ENCODE assay signal across 8 cellular contexts in the genomic region with DNA sequence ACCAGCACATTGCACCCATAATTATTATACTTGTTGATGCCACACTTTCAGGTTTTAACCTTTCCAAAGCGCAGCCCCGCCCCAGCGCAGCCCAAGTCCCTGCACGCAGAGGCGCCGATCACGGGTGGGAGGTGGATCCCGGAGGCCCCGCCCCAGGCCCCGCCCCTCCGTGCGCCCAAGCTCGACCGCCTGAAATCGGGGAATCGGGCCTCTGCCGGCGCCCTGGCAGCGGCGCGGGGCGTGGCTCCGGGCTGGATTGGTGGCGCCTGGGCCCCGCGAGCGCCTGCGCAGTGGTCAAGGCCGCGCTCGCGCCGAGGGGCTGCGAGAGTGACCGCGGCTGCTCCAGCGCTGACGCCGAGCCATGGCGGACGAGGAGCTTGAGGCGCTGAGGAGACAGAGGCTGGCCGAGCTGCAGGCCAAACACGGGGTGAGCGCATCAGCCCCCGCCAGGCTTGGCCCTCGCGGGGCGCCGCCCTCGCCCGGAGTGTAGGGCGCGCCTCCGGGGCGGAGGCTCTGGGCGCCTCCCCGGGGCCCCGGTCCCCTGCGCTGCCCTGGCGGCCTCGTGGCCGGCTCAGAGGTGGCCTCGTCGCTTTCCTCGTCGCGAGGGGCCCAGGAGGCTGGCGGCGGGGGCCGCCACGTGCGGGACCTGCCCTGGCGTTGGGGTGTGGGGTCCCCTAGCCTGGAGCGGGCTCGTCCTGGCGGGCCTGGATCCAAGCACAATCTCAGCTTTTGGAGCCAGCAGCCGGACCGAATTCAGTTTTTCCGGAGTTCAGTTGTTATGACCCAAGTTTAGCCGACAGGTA. TPM values are rescaled to one million over a fixed set of nuclear protein-coding genes. Genes with fewer than 3 reads are reported as not detected.
DNase-seq lines count a peak whose midpoint lies in the region; ATAC-seq and TF ChIP-seq lines count a peak whose summit lies in the region.

A gene with protein sequence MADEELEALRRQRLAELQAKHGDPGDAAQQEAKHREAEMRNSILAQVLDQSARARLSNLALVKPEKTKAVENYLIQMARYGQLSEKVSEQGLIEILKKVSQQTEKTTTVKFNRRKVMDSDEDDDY (plus strand): TSS at position 290 of the 803 bp plus-strand sequence. CDS start 72 bp downstream, at position 362.

- peaks cover 13 to 17% (median 16%) of the 10 kb centered on the region in 3 donors for H3K4me1 Mint-ChIP-seq in IgD-negative memory B cell

- intact Hi-C loops in mucosa of descending colon (cut with DNase I, micrococcal nuclease) = no loop called here

- peak within 1 kb of the TSS; percentile 56 for H3K4me3 ChIP-seq in mucosa of descending colon

- ATAC-seq in GM21576 (IDR thresholded peaks at IDR 0.05; ENCODE audit: unreplicated experiment) = peak; percentile 95
- ATAC-seq in mucosa of descending colon = peak; percentile 99

- H3K9me3 Mint-ChIP-seq in IgD-negative memory B cell = no peaks in the 10 kb centered on the region

- peaks cover 8% of the 10 kb centered on the region for H3K36me3 Mint-ChIP-seq in IgD-negative memory B cell

- peak within 1 kb of the TSS in 2 of 3 donors; percentile 50 to 90 for H3K27ac Mint-ChIP-seq in IgD-negative memory B cell

- H3K4me1 ChIP-seq in mucosa of descending colon (ENCODE audit: low read depth) = peaks cover 4% of the 10 kb centered on the region

- DNase-seq in DMS153 (lab: John Stamatoyannopoulos, UW) (peak; percentile 81), OCI-M1 (lab: John Stamatoyannopoulos, UW) (peak; percentile 99), activated T-cell treated with anti-CD3 and anti-CD28 coated beads for 48 hours (ENCODE audit: low read depth) (peak; percentile 98), epithelial cell of prostate (ENCODE audit: low read depth, low spot score) (peak; percentile 51), mucosa of descending colon (peak; percentile 98 to 99 (median 98))
- peak; percentile 91 to 94 for DNase-seq in stimulated activated CD8-positive, alpha-beta memory T cell treated with anti-CD3 and anti-CD28 coated beads, Interleukin-4, amount 100 ng/mL, for 1 hour (ENCODE audit: low read depth in 2 of 2, low spot score in 1 of 2)

- H3K27ac ChIP-seq in epithelial cell of prostate = peak within 1 kb of the TSS; percentile 61

- no peaks in the 10 kb centered on the region for H3K9me3 ChIP-seq in mucosa of descending colon

- peak within 1 kb of the TSS; percentile 92 to 96 (median 94) for H3K4me3 Mint-ChIP-seq in IgD-negative memory B cell

- no peak for TF ChIP-seq CTCF in mucosa of descending colon (IDR thresholded peaks at IDR 0.05)

- no peaks in the 10 kb centered on the region for H3K36me3 ChIP-seq in mucosa of descending colon (ENCODE audit: low read depth)

- H3K27me3 Mint-ChIP-seq in IgD-negative memory B cell = no peaks in the 10 kb centered on the region

RNA-seq across cellular contexts. Expression of the gene that starts here (rescaled TPM):
- polyA plus RNA-seq in IgD-negative memory B cell = 101 TPM
- 10 to 100 TPM; 44.8 to 79.6 (median 69.4) TPM for total RNA-seq in mucosa of descending colon

Comparison
In these comparisons a context has a peak if more than half of its experiments do, and no peak if none do; other contexts are left out.
1. Peak in every context shown above with its lines: DNase-seq, ATAC-seq, H3K4me3 ChIP-seq and H3K27ac ChIP-seq.